ENCODE assay signal across 8 cellular contexts in the genomic region with DNA sequence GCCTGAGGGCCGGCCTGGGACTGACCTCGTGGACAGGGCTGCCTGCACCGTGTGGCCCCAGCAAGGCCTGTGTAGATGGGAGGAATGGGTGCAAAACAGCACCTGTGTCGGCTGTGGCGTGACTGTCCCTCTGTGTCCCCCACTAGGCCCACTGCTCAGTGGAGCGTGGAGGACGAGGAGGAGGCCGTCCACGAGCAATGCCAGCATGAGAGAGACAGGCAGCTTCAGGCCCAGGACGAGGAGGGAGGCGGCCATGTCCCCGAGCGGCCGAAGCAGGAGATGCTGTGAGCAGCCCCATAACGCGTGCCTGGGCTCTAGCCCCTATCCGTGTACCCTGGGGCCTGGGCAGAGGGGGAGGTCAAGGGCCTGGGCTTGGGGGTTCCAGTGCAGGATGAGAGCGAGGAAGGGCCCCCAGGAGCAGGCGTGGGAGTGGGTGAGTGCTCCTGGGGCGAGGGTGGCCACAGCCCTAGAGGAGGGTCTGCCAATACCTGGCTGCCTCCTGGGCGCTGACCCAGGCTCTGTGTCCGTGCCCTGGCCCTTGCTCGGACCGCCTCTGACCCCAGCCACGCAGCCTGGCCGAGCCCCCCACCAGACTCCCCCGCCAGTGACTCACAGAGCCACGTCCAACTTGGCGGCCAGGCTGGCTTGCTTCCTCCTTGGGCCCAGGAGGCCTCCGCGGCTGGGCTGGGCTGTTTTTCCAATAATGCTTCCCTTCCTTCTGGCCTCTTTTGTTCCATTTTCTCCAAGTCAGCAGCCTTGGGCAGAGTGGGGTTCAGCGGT. TPM values are rescaled to one million over a fixed set of nuclear protein-coding genes. Genes with fewer than 3 reads are reported as not detected.
DNase-seq lines count a peak whose midpoint lies in the region; ATAC-seq and TF ChIP-seq lines count a peak whose summit lies in the region.
"Had no signal": no experiment of that assay in that cellular context is flagged by ENCODE, and none has a peak within 500 bp of the region (broad histone marks: within the 10 kb centered on the region; RNA-seq: fewer than 3 reads in every experiment).

No MANE protein-coding gene starts in this region.

- 51 to 67% (median 59%) methylated on average over 10 to 32 of the region's 32 CpGs for WGBS in adrenal gland, 4 donors
- WGBS in hepatocyte (ENCODE audit: low lambda C conversion rate, missing lambda C conversion rate) = 95% methylated on average over 31 of the region's 32 CpGs

- H3K9me3 ChIP-seq in adrenal gland (replicated peaks in 1 of 3) (no peaks in the 10 kb centered on the region), hepatocyte (ENCODE audit: low read depth) (no peaks in the 10 kb centered on the region)

- H3K4me3 ChIP-seq in adrenal gland = no peak overlapping the region
- H3K4me3 ChIP-seq in hepatocyte = no peak overlapping the region

- H3K4me1 ChIP-seq in adrenal gland (replicated peaks in 1 of 2) = peaks cover 14 to 50% of the 10 kb centered on the region in 2 donors
- H3K4me1 ChIP-seq in hepatocyte (ENCODE audit: insufficient read depth) = peaks cover 55% of the 10 kb centered on the region

- H4K20me1 ChIP-seq in hepatocyte (ENCODE audit: insufficient read depth, poor library complexity, severe bottlenecking) = no peaks in the 10 kb centered on the region

- ATAC-seq in GM19351 (IDR thresholded peaks at IDR 0.05; ENCODE audit: unreplicated experiment) (no peak), HG03565 (IDR thresholded peaks at IDR 0.05; ENCODE audit: unreplicated experiment) (no peak)

- no peaks in the 10 kb centered on the region for H3K79me2 ChIP-seq in hepatocyte

- TF ChIP-seq CTCF in adrenal gland (IDR thresholded peaks at IDR 0.05) = no peak
- no peak for TF ChIP-seq CTCF in hepatocyte (IDR thresholded peaks at IDR 0.05; ENCODE audit: poor library complexity)

- no peaks in the 10 kb centered on the region for H3K9me2 ChIP-seq in hepatocyte (replicated peaks; ENCODE audit: insufficient read depth)

- DNase-seq in adrenal gland (peak; percentile 49 to 77 (median 66)), hepatocyte (ENCODE audit: low spot score) (peak; percentile 30), stromal cell of bone marrow (ENCODE audit: low read depth) (peak; percentile 76), NCI-H128 (lab: John Stamatoyannopoulos, UW; ENCODE audit: unreplicated experiment) (no peak)
- DNase-seq: anterior cingulate cortex had no signal

- H2AFZ ChIP-seq in hepatocyte = no peak overlapping the region

- no peak for TF ChIP-seq POLR2A in adrenal gland (IDR thresholded peaks at IDR 0.05)

- intact Hi-C loops in adrenal gland (cut with DNase I) = loop anchor here (5.0 kb wide), 2 partner anchors 37 to 272 kb away; a partner anchor contains a TSS

- H3K27me3 ChIP-seq in adrenal gland (no peaks in the 10 kb centered on the region), hepatocyte (no peaks in the 10 kb centered on the region)

- no peak overlapping the region for H3K4me2 ChIP-seq in hepatocyte

- H3K36me3 ChIP-seq in adrenal gland (replicated peaks in 1 of 2) (peaks cover 0 to 26% of the 10 kb centered on the region in 2 donors), hepatocyte (replicated peaks; ENCODE audit: insufficient read depth, low read depth) (no peaks in the 10 kb centered on the region)

- peak overlapping the region; percentile 31 to 97 (median 69) for H3K27ac ChIP-seq in adrenal gland
- H3K27ac ChIP-seq in hepatocyte = peak overlapping the region; percentile 99

RNA-seq across cellular contexts. Expression of a gene that starts 11.6 kb away (rescaled TPM):
- total RNA-seq in adrenal gland (under 1 TPM in 4 of 8 donors, not detected in 4; 0.07 to 0.30 (median 0.15) TPM), hepatocyte (not detected in 2 replicates)
- polyA plus RNA-seq in adrenal gland (1 to 10 TPM in 2 of 3 donors, not detected in 1; 1.1 to 2.3 TPM), hepatocyte (0.29 and 0.47 TPM in 2 replicates)
- total RNA-seq: liver had no signal
- polyA plus RNA-seq: liver had no signal

RNA-seq across cellular contexts. Expression of a gene that starts 27.2 kb away (rescaled TPM):
- total RNA-seq in adrenal gland (100 to 1,000 TPM; 158 to 323 (median 250) TPM), hepatocyte (27.1 and 29.9 TPM in 2 replicates)
- polyA plus RNA-seq in adrenal gland (1,000 to 10,000 TPM in 1 of 3 donors, 100 to 1,000 TPM in 2; 319 to 1,341 (median 324) TPM), hepatocyte (41.4 and 47.0 TPM in 2 replicates)

RNA-seq across cellular contexts. Expression of a gene that starts 39.4 kb away (rescaled TPM):
- total RNA-seq in adrenal gland = 1 to 10 TPM in 4 of 8 donors, under 1 TPM in 3, not detected in 1; 0.81 to 8.7 (median 3.4) TPM
- 10 to 100 TPM in 1 of 3 donors, 1 to 10 TPM in 2; 1.0 to 10.6 (median 5.8) TPM for polyA plus RNA-seq in adrenal gland
- 19.2 and 20.6 TPM in 2 replicates for total RNA-seq in hepatocyte
- 29.9 and 41.4 TPM in 2 replicates for polyA plus RNA-seq in hepatocyte

RNA-seq across cellular contexts. Expression of a gene that starts 41.4 kb away (rescaled TPM):
- total RNA-seq in adrenal gland (1 to 10 TPM in 3 of 8 donors, under 1 TPM in 2, not detected in 3; 0.55 to 4.2 (median 1.4) TPM), hepatocyte (0.73 and 2.4 TPM in 2 replicates)
- polyA plus RNA-seq in adrenal gland (10 to 100 TPM in 2 of 3 donors, 1 to 10 TPM in 1; 1.9 to 21.8 (median 12.0) TPM), hepatocyte (5.5 and 10.9 TPM in 2 replicates)

RNA-seq across cellular contexts. Expression of a gene that starts 45.3 kb away (rescaled TPM):
- total RNA-seq in adrenal gland = 1 to 10 TPM in 1 of 8 donors, under 1 TPM in 1, not detected in 6; 0.61 to 1.2 TPM
- 1 to 10 TPM in 1 of 3 donors, under 1 TPM in 1, not detected in 1; 0.91 to 3.1 TPM for polyA plus RNA-seq in adrenal gland
- 2.6 and 6.3 TPM in 2 replicates for total RNA-seq in hepatocyte
- polyA plus RNA-seq in hepatocyte = 29.2 and 42.1 TPM in 2 replicates
